In the genomic region with DNA sequence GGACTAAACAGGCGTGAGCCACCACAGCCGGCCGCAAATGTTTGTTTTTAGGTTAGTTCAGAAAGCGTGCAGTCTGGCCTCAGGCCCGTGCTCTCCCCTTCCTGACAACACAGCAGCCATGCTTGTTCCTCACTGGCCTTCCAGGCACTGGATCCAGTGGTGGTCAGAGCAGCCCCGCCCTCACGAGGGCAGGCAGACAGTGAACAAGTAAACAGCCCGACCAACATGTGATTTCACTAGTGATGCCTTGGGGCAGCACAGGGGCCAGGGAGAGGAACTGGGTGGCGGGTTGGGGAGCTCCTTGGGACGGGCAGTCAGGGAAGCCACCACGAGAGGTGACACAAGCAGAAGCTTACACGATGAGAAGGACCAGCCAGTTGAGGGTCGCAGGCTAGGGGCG, we compare ENCODE assay signal across 20 cellular contexts. TPM values are rescaled to one million over a fixed set of nuclear protein-coding genes. Genes with fewer than 3 reads are reported as not detected.
DNase-seq lines count a peak whose midpoint lies in the region; ATAC-seq, FAIRE-seq and TF ChIP-seq lines count a peak whose summit lies in the region.
"Had no signal": no experiment of that assay in that cellular context is flagged by ENCODE, and none has a peak within 500 bp of the region (broad histone marks: within the 10 kb centered on the region; RNA-seq: fewer than 3 reads in every experiment).

No MANE protein-coding gene starts in this region.

- no peak overlapping the region for H3K4ac ChIP-seq in H1 (replicated peaks; ENCODE audit: insufficient read length, low read depth, low read length)

- H3K36me3 ChIP-seq in HEK293 (ENCODE audit: control insufficient read depth in 2 of 2, insufficient read depth in 1 of 2, low read length in 2 of 2) (peaks cover 62 to 84% of the 10 kb centered on the region in 2 experiments), H1 (ENCODE audit: control insufficient read depth in 2 of 4, insufficient read depth in 4 of 4, low read length in 3 of 4) (peaks cover 39 to 71% (median 52%) of the 10 kb centered on the region in 4 experiments)

- H3K23ac ChIP-seq in H1 (ENCODE audit: insufficient read length), result no peak overlapping the region

- peak overlapping the region; percentile 56 for H3K27ac Mint-ChIP-seq in activated CD4-positive, alpha-beta memory T cell treated with anti-CD3 and anti-CD28 coated beads, Interleukin-2, amount 10 ng/mL, durations not matched to agents 7 days and 5 days
- H3K27ac Mint-ChIP-seq in activated CD4-positive, alpha-beta memory T cell treated with anti-CD3 and anti-CD28 coated beads for 36 hours, result no peak overlapping the region
- H3K27ac Mint-ChIP-seq in stimulated activated naive B cell treated with anti-CD40 and anti-IgM and Interleukin-4, amounts not matched to agents 10 μg/mL and 1 μg/mL and 100 μg/mL, for 72 hours, result peak overlapping the region; percentile 71
- H3K27ac Mint-ChIP-seq: activated CD4-positive, alpha-beta T cell treated with anti-CD3 and anti-CD28 coated beads for 36 hours; nephron had no signal

- H2BK12ac ChIP-seq in H1 (ENCODE audit: low read depth, low read length), result no peak overlapping the region

- no peaks in the 10 kb centered on the region for H3K9me3 Mint-ChIP-seq in activated CD4-positive, alpha-beta memory T cell treated with anti-CD3 and anti-CD28 coated beads, Interleukin-2, amount 10 ng/mL, durations not matched to agents 7 days and 5 days
- no peaks in the 10 kb centered on the region for H3K9me3 Mint-ChIP-seq in activated CD4-positive, alpha-beta memory T cell treated with anti-CD3 and anti-CD28 coated beads for 36 hours
- no peaks in the 10 kb centered on the region for H3K9me3 Mint-ChIP-seq in stimulated activated naive B cell treated with anti-CD40 and anti-IgM and Interleukin-4, amounts not matched to agents 10 μg/mL and 1 μg/mL and 100 μg/mL, for 72 hours
- H3K9me3 Mint-ChIP-seq: nephron had no signal

- peaks cover 11 to 14% of the 10 kb centered on the region in 2 experiments for H4K20me1 ChIP-seq in H1 (replicated peaks in 1 of 2; ENCODE audit: control insufficient read depth in 1 of 2, insufficient read depth in 2 of 2, low read length in 2 of 2)

- no peak overlapping the region for H2BK20ac ChIP-seq in H1 (ENCODE audit: low read length)

- H3K79me1 ChIP-seq in H1 (ENCODE audit: low read depth, low read length), result peaks cover 11% of the 10 kb centered on the region

- no peak overlapping the region for H4K5ac ChIP-seq in H1 (ENCODE audit: insufficient read length, low read depth, low read length)

- no peak overlapping the region for H2AK5ac ChIP-seq in H1 (ENCODE audit: low read depth, low read length)

- no peak for DNase-seq in activated CD4-positive, alpha-beta memory T cell treated with anti-CD3 and anti-CD28 coated beads, Interleukin-2, amount 10 ng/mL, durations not matched to agents 7 days and 5 days
- DNase-seq in activated CD4-positive, alpha-beta memory T cell treated with anti-CD3 and anti-CD28 coated beads for 36 hours, result no peak
- no peak for DNase-seq in H1 (ENCODE audit: low read depth in 1 of 2, low spot score in 2 of 2)
- no peak for DNase-seq in stimulated activated naive B cell treated with anti-CD40 and anti-IgM and Interleukin-4, amounts not matched to agents 10 μg/mL and 1 μg/mL and 100 μg/mL, for 72 hours
- no peak for DNase-seq in DMS114 treated with DMSO at 0.1 percent for 48 hours (lab: John Stamatoyannopoulos, UW; ENCODE audit: unreplicated experiment)
- DNase-seq in NCI-H1694 (lab: John Stamatoyannopoulos, UW), result no peak
- DNase-seq: activated CD4-positive, alpha-beta T cell treated with anti-CD3 and anti-CD28 coated beads for 36 hours; activated gamma-delta T cell; kidney glomerular epithelial cell; NCI-H1092; NCI-H2081 treated with DMSO at 0.1 percent for 48 hours; stimulated activated CD4-positive, alpha-beta T cell treated with anti-CD3 and anti-CD28 coated beads, Interleukin-2, amount 100 ng/mL, for 24 hours; stimulated activated naive CD8-positive, alpha-beta T cell treated with anti-CD3 and anti-CD28 coated beads, Interleukin-15, Interleukin-2, amounts not matched to agents 100 U/mL and 50 U/mL, for 24 hours; trophoblast cell had no signal

- no peaks in the 10 kb centered on the region for H3K4me1 ChIP-seq in HEK293 (ENCODE audit: control insufficient read depth, insufficient read depth, low read length)
- peaks cover 0 to 4% (median 2%) of the 10 kb centered on the region in 4 experiments; a peak in 4 of 7 replicates for H3K4me1 ChIP-seq in H1 (replicated peaks in 1 of 4; ENCODE audit: control insufficient read depth in 3 of 4, insufficient read depth in 4 of 4, low read length in 3 of 4)

- H3K4me3 ChIP-seq in HEK293 (ENCODE audit: low read depth, low read length) (no peak overlapping the region), H1 (ENCODE audit: extremely low read depth in 1 of 4, insufficient read depth in 2 of 4, low read depth in 3 of 4, low read length in 4 of 4) (no peak overlapping the region)

- H3K9ac ChIP-seq in H1 (replicated peaks in 1 of 4; ENCODE audit: extremely low read depth in 1 of 4, low read depth in 3 of 4, low read length in 3 of 4), result peak overlapping the region in 2 of 4 experiments; percentile 5 to 13; a peak in 2 of 7 replicates

- H3K27me3 ChIP-seq in H1 (replicated peaks in 1 of 4; ENCODE audit: control insufficient read depth in 3 of 4, extremely low read depth in 1 of 4, insufficient read depth in 3 of 4, low read length in 3 of 4), result no peaks in the 10 kb centered on the region; a peak in 1 of 7 replicates

- TF ChIP-seq CTCF in HEK293 (tag by site-specific recombination; IDR thresholded peaks at IDR 0.05) (no peak), H1 (IDR thresholded peaks at IDR 0.05; ENCODE audit: control extremely low read depth in 1 of 3, insufficient read depth in 1 of 3, low read depth in 1 of 3, low read length in 3 of 3) (no peak)

- H2BK5ac ChIP-seq in H1 (ENCODE audit: low read depth, low read length), result no peak overlapping the region; the same call in 1 of the 2 replicates

- no peak for ATAC-seq in stimulated activated naive B cell treated with anti-CD40 and anti-IgM and Interleukin-4, amounts not matched to agents 10 μg/mL and 1 μg/mL and 100 μg/mL, for 72 hours (replicated peaks)
- ATAC-seq in HG03095 (IDR thresholded peaks at IDR 0.05; ENCODE audit: unreplicated experiment), result no peak
- ATAC-seq: activated CD4-positive, alpha-beta T cell treated with anti-CD3 and anti-CD28 coated beads for 36 hours; stimulated activated naive CD8-positive, alpha-beta T cell treated with anti-CD3 and anti-CD28 coated beads, Interleukin-15, Interleukin-2, amounts not matched to agents 100 U/mL and 50 U/mL, for 24 hours had no signal

- H3K9me3 ChIP-seq in HEK293 (ENCODE audit: control insufficient read depth, insufficient read depth, low read depth, low read length), result no peaks in the 10 kb centered on the region
- no peaks in the 10 kb centered on the region for H3K9me3 ChIP-seq in H1 (ENCODE audit: insufficient read depth in 2 of 2, low read depth in 1 of 2, low read length in 1 of 2)

- no peak overlapping the region for H2AFZ ChIP-seq in H1 (ENCODE audit: low read length)

- POLR2A ChIA-PET in activated CD4-positive, alpha-beta memory T cell treated with anti-CD3 and anti-CD28 coated beads, Interleukin-2, amount 10 ng/mL, durations not matched to agents 7 days and 5 days (lab: Charles Lee), result interaction anchor here (0.9 kb wide), 1 partner anchor 20 kb away, joined by 3 read pairs; no protein-coding TSS in a partner anchor
- POLR2A ChIA-PET in activated CD4-positive, alpha-beta memory T cell treated with anti-CD3 and anti-CD28 coated beads for 36 hours (lab: Charles Lee), result no interaction called here
- POLR2A ChIA-PET in HEK293 (lab: Yijun Ruan, JAX), result interaction anchor here (0.7 to 3.6 kb wide), 4 partner anchors 13 to 56 kb away, joined by 3 to 10 read pairs (median 4); a partner anchor contains a TSS
- POLR2A ChIA-PET in H1 (lab: Charles Lee; ENCODE audit: partially characterized antibody), result interaction anchor here (0.7 to 3.2 kb wide), 6 partner anchors 8 to 70 kb away, joined by 3 to 9 read pairs (median 4); no protein-coding TSS in a partner anchor

- WGBS in H1 (ENCODE audit: extremely low coverage in 1 of 2, insufficient coverage in 1 of 2, insufficient read length in 1 of 2, insufficient replicate concordance in 2 of 2, low coverage in 1 of 2, low lambda C conversion rate in 2 of 2, missing lambda C conversion rate in 1 of 2), 2 experiments, result 91% methylated on average over 14 of the region's 14 CpGs; no CpG with 5 or more reads in 1 of the 2 experiments

- CTCF ChIA-PET in activated CD4-positive, alpha-beta memory T cell treated with anti-CD3 and anti-CD28 coated beads, Interleukin-2, amount 10 ng/mL, durations not matched to agents 7 days and 5 days (lab: Charles Lee), result no interaction called here
- CTCF ChIA-PET in activated CD4-positive, alpha-beta memory T cell treated with anti-CD3 and anti-CD28 coated beads for 36 hours (lab: Charles Lee), result no interaction called here
- CTCF ChIA-PET in HEK293 (lab: Yijun Ruan, JAX) (interaction anchor here (0.9 to 1.2 kb wide), 2 partner anchors 69 to 188 kb away, joined by 3 to 4 read pairs; no protein-coding TSS in a partner anchor), H1 (lab: Charles Lee; ENCODE audit: partially characterized antibody) (interaction anchor here (0.7 to 6.2 kb wide), 8 partner anchors 12 to 199 kb away, joined by 3 to 39 read pairs (median 4); no protein-coding TSS in a partner anchor)

- no peaks in the 10 kb centered on the region for H3K23me2 ChIP-seq in H1 (ENCODE audit: low read depth, low read length)

- no peak for TF ChIP-seq EP300 in H1 (IDR thresholded peaks at IDR 0.05; ENCODE audit: borderline replicate concordance in 1 of 2, low read depth in 2 of 2, low read length in 2 of 2)

- no peak overlapping the region for H4K91ac ChIP-seq in H1 (replicated peaks; ENCODE audit: insufficient read length, low read length)

- no peak overlapping the region for H3K14ac ChIP-seq in H1 (ENCODE audit: insufficient read length)

- no peak overlapping the region for H3K56ac ChIP-seq in H1 (replicated peaks; ENCODE audit: insufficient read length, low read depth, low read length)

- no peak overlapping the region for H3K4me2 ChIP-seq in H1 (ENCODE audit: insufficient read depth in 1 of 2, low read depth in 2 of 2, low read length in 2 of 2)

- no peaks in the 10 kb centered on the region for H3K27me3 Mint-ChIP-seq in activated CD4-positive, alpha-beta memory T cell treated with anti-CD3 and anti-CD28 coated beads, Interleukin-2, amount 10 ng/mL, durations not matched to agents 7 days and 5 days
- no peaks in the 10 kb centered on the region for H3K27me3 Mint-ChIP-seq in activated CD4-positive, alpha-beta memory T cell treated with anti-CD3 and anti-CD28 coated beads for 36 hours
- H3K27me3 Mint-ChIP-seq in stimulated activated naive B cell treated with anti-CD40 and anti-IgM and Interleukin-4, amounts not matched to agents 10 μg/mL and 1 μg/mL and 100 μg/mL, for 72 hours, result no peaks in the 10 kb centered on the region
- H3K27me3 Mint-ChIP-seq: activated CD4-positive, alpha-beta T cell treated with anti-CD3 and anti-CD28 coated beads for 36 hours; progenitor cell of endocrine pancreas had no signal

- peaks cover 0 to 12% of the 10 kb centered on the region in 2 experiments; a peak in 2 of 4 replicates for H3K79me2 ChIP-seq in H1 (ENCODE audit: control insufficient read depth in 1 of 2, insufficient read depth in 2 of 2, low read length in 2 of 2)

- no peak for FAIRE-seq in H1 (lab: Jason Lieb, UNC)
- FAIRE-seq: D721Med had no signal

- no peak overlapping the region for H3K4me3 Mint-ChIP-seq in activated CD4-positive, alpha-beta memory T cell treated with anti-CD3 and anti-CD28 coated beads, Interleukin-2, amount 10 ng/mL, durations not matched to agents 7 days and 5 days
- no peak overlapping the region for H3K4me3 Mint-ChIP-seq in activated CD4-positive, alpha-beta memory T cell treated with anti-CD3 and anti-CD28 coated beads for 36 hours
- H3K4me3 Mint-ChIP-seq in stimulated activated naive B cell treated with anti-CD40 and anti-IgM and Interleukin-4, amounts not matched to agents 10 μg/mL and 1 μg/mL and 100 μg/mL, for 72 hours, result no peak overlapping the region
- H3K4me3 Mint-ChIP-seq: activated CD4-positive, alpha-beta T cell treated with anti-CD3 and anti-CD28 coated beads for 36 hours; nephron had no signal

- H3K27ac ChIP-seq in HEK293 (ENCODE audit: extremely low read depth, low read depth, low read length) (peak overlapping the region; percentile 34; the same call in 1 of the 2 replicates), H1 (ENCODE audit: low read depth, low read length) (no peak overlapping the region)

- H3K36me3 Mint-ChIP-seq in activated CD4-positive, alpha-beta memory T cell treated with anti-CD3 and anti-CD28 coated beads, Interleukin-2, amount 10 ng/mL, durations not matched to agents 7 days and 5 days (ENCODE audit: low read depth), result peaks cover 71% of the 10 kb centered on the region
- peaks cover 19% of the 10 kb centered on the region for H3K36me3 Mint-ChIP-seq in activated CD4-positive, alpha-beta memory T cell treated with anti-CD3 and anti-CD28 coated beads for 36 hours
- H3K36me3 Mint-ChIP-seq in stimulated activated naive B cell treated with anti-CD40 and anti-IgM and Interleukin-4, amounts not matched to agents 10 μg/mL and 1 μg/mL and 100 μg/mL, for 72 hours, result peaks cover 39 to 42% of the 10 kb centered on the region in 2 donors

- H4K8ac ChIP-seq in H1 (ENCODE audit: extremely low read depth, insufficient read depth, low read length), result 0 out of 2 replicates have a peak overlapping the region, but pooled peaks have one; percentile 14

- peaks cover 14% of the 10 kb centered on the region for H3K4me1 Mint-ChIP-seq in activated CD4-positive, alpha-beta memory T cell treated with anti-CD3 and anti-CD28 coated beads, Interleukin-2, amount 10 ng/mL, durations not matched to agents 7 days and 5 days
- peaks cover 7% of the 10 kb centered on the region for H3K4me1 Mint-ChIP-seq in activated CD4-positive, alpha-beta memory T cell treated with anti-CD3 and anti-CD28 coated beads for 36 hours (ENCODE audit: low read depth)
- peaks cover 6 to 12% of the 10 kb centered on the region in 2 donors for H3K4me1 Mint-ChIP-seq in stimulated activated naive B cell treated with anti-CD40 and anti-IgM and Interleukin-4, amounts not matched to agents 10 μg/mL and 1 μg/mL and 100 μg/mL, for 72 hours

- TF ChIP-seq POLR2A in H1 (IDR thresholded peaks at IDR 0.05; ENCODE audit: control extremely low read depth in 1 of 2, low read depth in 2 of 2, low read length in 2 of 2), result no peak

- intact Hi-C loops in activated CD4-positive, alpha-beta memory T cell treated with anti-CD3 and anti-CD28 coated beads for 36 hours (cut with micrococcal nuclease), result no loop called here

- no peak for TF ChIP-seq RAD21 in H1 (IDR thresholded peaks at IDR 0.05 in 1 of 2, conservative IDR thresholded peaks at IDR 0.05 in 1 of 2; ENCODE audit: low read depth in 2 of 2, low read length in 2 of 2)

- H3K18ac ChIP-seq in H1 (ENCODE audit: extremely low read depth, low read length), result no peak overlapping the region

- H2BK15ac ChIP-seq in H1 (ENCODE audit: low read length), result no peak overlapping the region

- no peak overlapping the region for H2BK120ac ChIP-seq in H1 (replicated peaks; ENCODE audit: low read depth, low read length)

RNA-seq across cellular contexts. Expression of a gene that starts 40.8 kb away (rescaled TPM):
- 10 to 100 TPM; 22.9 to 24.9 TPM for total RNA-seq in activated CD4-positive, alpha-beta memory T cell treated with anti-CD3 and anti-CD28 coated beads, Interleukin-2, amount 10 ng/mL, durations not matched to agents 7 days and 5 days
- total RNA-seq in activated CD4-positive, alpha-beta memory T cell treated with anti-CD3 and anti-CD28 coated beads for 36 hours, result 1 to 10 TPM; 7.1 to 9.0 TPM
- 7.9 and 8.8 TPM in 2 replicates for total RNA-seq in H1 (2021; fragmentation: NEBNext Ultra II Directional; extraction: Animal tissue kit (Norgen Biotek cat#: 25700))
- polyA plus RNA-seq in H1 (2011; rRNA removed), result 20.0 and 25.9 TPM in 2 replicates
- 16.5 TPM for polyA plus RNA-seq in H1 (2011; cell fraction: cytosol; rRNA removed)
- polyA plus RNA-seq in H1 (2011; cell fraction: nucleus; rRNA removed), result 58.9 TPM
- 4.8 to 13.3 TPM (median 8.3 TPM) in 4 replicates for polyA plus RNA-seq in H1 (2012, experiment 1 of 2)
- polyA plus RNA-seq in H1 (2012, experiment 2 of 2), result 4.3 TPM
- 13.2 TPM for polyA plus RNA-seq in H1 (2013, experiment 1 of 2)
- 11.1 TPM for polyA plus RNA-seq in H1 (2013, experiment 2 of 2)
- polyA minus RNA-seq in H1 (2011; rRNA and poly(A)+ RNA removed), result 3.7 and 5.0 TPM in 2 replicates
- 6.4 TPM for polyA minus RNA-seq in H1 (2011; cell fraction: cytosol; rRNA and poly(A)+ RNA removed)
- 10.9 TPM for polyA minus RNA-seq in H1 (2011; cell fraction: nucleus; rRNA and poly(A)+ RNA removed)
- total RNA-seq: LHCN-M2 had no signal

RNA-seq across cellular contexts. Expression of a gene that starts 56.1 kb away (rescaled TPM):
- 100 to 1,000 TPM; 532 to 534 TPM for total RNA-seq in activated CD4-positive, alpha-beta memory T cell treated with anti-CD3 and anti-CD28 coated beads, Interleukin-2, amount 10 ng/mL, durations not matched to agents 7 days and 5 days
- total RNA-seq in activated CD4-positive, alpha-beta memory T cell treated with anti-CD3 and anti-CD28 coated beads for 36 hours, result 100 to 1,000 TPM; 267 to 270 TPM
- total RNA-seq in H1 (2021; fragmentation: NEBNext Ultra II Directional; extraction: Animal tissue kit (Norgen Biotek cat#: 25700)), result 520 and 530 TPM in 2 replicates
- polyA plus RNA-seq in H1 (2011; rRNA removed), result 211 and 281 TPM in 2 replicates
- polyA plus RNA-seq in H1 (2011; cell fraction: cytosol; rRNA removed), result 223 TPM
- polyA plus RNA-seq in H1 (2011; cell fraction: nucleus; rRNA removed), result 1,059 TPM
- polyA plus RNA-seq in H1 (2012, experiment 1 of 2), result 374 to 504 TPM (median 451 TPM) in 4 replicates
- 171 TPM for polyA plus RNA-seq in H1 (2012, experiment 2 of 2)
- polyA plus RNA-seq in H1 (2013, experiment 1 of 2), result 279 TPM
- polyA plus RNA-seq in H1 (2013, experiment 2 of 2), result 254 TPM
- polyA minus RNA-seq in H1 (2011; rRNA and poly(A)+ RNA removed), result 190 and 202 TPM in 2 replicates
- 103 TPM for polyA minus RNA-seq in H1 (2011; cell fraction: cytosol; rRNA and poly(A)+ RNA removed)
- polyA minus RNA-seq in H1 (2011; cell fraction: nucleus; rRNA and poly(A)+ RNA removed), result 171 TPM

Comparison
In these comparisons a context has a peak if more than half of its experiments do, and no peak if none do; other contexts are left out.
1. CTCF ChIA-PET loops: an anchor here in HEK293 (0.9 to 1.2 kb wide) and H1 (0.7 to 6.2 kb wide); none called in activated CD4-positive, alpha-beta memory T cell treated with anti-CD3 and anti-CD28 coated beads, Interleukin-2, amount 10 ng/mL, durations not matched to agents 7 days and 5 days and activated CD4-positive, alpha-beta memory T cell treated with anti-CD3 and anti-CD28 coated beads for 36 hours.